1 cellular context compared by ENCODE assay signal in the genomic region with DNA sequence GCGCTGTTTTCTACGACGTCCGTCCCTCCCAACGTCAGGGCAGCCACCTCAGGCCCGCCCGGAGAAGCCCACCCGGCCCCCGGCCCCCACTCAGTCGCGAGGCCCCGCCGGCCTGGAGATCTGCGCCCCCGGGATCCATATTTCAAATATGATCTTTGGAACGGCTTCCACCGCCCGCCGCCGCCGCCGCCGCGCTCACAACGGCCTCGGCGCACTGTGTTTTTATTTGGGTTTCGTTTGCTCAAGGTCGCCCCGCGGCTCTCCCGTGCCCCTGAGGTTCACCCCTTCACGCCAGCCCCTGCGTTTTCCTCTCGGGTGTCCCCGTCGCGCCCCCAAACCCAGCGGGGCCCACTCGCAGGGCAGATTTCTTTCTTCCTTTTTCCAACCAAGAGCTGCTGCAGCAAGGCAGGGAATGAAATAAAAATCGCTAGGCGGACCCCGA.
TF ChIP-seq lines count a peak whose summit lies in the region.

No MANE protein-coding gene starts in this region.

TF ChIP-seq in HepG2, 621 proteins besides CTCF, POLR2A, EP300 and RAD21 (continued from another document and continues in another):
- TF ChIP-seq, protein P1, sequence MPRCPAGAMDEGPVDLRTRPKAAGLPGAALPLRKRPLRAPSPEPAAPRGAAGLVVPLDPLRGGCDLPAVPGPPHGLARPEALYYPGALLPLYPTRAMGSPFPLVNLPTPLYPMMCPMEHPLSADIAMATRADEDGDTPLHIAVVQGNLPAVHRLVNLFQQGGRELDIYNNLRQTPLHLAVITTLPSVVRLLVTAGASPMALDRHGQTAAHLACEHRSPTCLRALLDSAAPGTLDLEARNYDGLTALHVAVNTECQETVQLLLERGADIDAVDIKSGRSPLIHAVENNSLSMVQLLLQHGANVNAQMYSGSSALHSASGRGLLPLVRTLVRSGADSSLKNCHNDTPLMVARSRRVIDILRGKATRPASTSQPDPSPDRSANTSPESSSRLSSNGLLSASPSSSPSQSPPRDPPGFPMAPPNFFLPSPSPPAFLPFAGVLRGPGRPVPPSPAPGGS (CRISPR knock-in tag; IDR thresholded peaks at IDR 0.05) = no peak
- 0 out of 2 replicates have a peak, but pooled peaks have one; percentile 52 for TF ChIP-seq MED13 (CRISPR knock-in tag; IDR thresholded peaks at IDR 0.05)
- TF ChIP-seq SNAI1 (CRISPR knock-in tag; IDR thresholded peaks at IDR 0.05; ENCODE audit: borderline replicate concordance) = no peak
- 0 out of 2 replicates have a peak, but pooled peaks have one; percentile 24 for TF ChIP-seq DPF2 (CRISPR knock-in tag; IDR thresholded peaks at IDR 0.05; ENCODE audit: borderline replicate concordance, low read depth)
- TF ChIP-seq, protein P2, sequence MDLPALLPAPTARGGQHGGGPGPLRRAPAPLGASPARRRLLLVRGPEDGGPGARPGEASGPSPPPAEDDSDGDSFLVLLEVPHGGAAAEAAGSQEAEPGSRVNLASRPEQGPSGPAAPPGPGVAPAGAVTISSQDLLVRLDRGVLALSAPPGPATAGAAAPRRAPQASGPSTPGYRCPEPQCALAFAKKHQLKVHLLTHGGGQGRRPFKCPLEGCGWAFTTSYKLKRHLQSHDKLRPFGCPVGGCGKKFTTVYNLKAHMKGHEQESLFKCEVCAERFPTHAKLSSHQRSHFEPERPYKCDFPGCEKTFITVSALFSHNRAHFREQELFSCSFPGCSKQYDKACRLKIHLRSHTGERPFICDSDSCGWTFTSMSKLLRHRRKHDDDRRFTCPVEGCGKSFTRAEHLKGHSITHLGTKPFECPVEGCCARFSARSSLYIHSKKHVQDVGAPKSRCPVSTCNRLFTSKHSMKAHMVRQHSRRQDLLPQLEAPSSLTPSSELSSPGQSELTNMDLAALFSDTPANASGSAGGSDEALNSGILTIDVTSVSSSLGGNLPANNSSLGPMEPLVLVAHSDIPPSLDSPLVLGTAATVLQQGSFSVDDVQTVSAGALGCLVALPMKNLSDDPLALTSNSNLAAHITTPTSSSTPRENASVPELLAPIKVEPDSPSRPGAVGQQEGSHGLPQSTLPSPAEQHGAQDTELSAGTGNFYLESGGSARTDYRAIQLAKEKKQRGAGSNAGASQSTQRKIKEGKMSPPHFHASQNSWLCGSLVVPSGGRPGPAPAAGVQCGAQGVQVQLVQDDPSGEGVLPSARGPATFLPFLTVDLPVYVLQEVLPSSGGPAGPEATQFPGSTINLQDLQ (CRISPR knock-in tag; IDR thresholded peaks at IDR 0.05) = peak; percentile 99
- TF ChIP-seq ZNF431 (CRISPR knock-in tag; IDR thresholded peaks at IDR 0.05; ENCODE audit: borderline replicate concordance, low read depth) = no peak
- TF ChIP-seq, protein P3, sequence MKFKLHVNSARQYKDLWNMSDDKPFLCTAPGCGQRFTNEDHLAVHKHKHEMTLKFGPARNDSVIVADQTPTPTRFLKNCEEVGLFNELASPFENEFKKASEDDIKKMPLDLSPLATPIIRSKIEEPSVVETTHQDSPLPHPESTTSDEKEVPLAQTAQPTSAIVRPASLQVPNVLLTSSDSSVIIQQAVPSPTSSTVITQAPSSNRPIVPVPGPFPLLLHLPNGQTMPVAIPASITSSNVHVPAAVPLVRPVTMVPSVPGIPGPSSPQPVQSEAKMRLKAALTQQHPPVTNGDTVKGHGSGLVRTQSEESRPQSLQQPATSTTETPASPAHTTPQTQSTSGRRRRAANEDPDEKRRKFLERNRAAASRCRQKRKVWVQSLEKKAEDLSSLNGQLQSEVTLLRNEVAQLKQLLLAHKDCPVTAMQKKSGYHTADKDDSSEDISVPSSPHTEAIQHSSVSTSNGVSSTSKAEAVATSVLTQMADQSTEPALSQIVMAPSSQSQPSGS (CRISPR knock-in tag; IDR thresholded peaks at IDR 0.05) = no peak
- TF ChIP-seq ZNF850 (CRISPR knock-in tag; conservative IDR thresholded peaks at IDR 0.05) = no peak
- TF ChIP-seq MTF1 (CRISPR knock-in tag; IDR thresholded peaks at IDR 0.05) = no peak
- no peak for TF ChIP-seq ZNF776 (CRISPR knock-in tag; IDR thresholded peaks at IDR 0.05)
- peak; percentile 24; the same call in 1 of the 2 replicates for TF ChIP-seq RARA (CRISPR knock-in tag; IDR thresholded peaks at IDR 0.05)
- TF ChIP-seq, protein P4, sequence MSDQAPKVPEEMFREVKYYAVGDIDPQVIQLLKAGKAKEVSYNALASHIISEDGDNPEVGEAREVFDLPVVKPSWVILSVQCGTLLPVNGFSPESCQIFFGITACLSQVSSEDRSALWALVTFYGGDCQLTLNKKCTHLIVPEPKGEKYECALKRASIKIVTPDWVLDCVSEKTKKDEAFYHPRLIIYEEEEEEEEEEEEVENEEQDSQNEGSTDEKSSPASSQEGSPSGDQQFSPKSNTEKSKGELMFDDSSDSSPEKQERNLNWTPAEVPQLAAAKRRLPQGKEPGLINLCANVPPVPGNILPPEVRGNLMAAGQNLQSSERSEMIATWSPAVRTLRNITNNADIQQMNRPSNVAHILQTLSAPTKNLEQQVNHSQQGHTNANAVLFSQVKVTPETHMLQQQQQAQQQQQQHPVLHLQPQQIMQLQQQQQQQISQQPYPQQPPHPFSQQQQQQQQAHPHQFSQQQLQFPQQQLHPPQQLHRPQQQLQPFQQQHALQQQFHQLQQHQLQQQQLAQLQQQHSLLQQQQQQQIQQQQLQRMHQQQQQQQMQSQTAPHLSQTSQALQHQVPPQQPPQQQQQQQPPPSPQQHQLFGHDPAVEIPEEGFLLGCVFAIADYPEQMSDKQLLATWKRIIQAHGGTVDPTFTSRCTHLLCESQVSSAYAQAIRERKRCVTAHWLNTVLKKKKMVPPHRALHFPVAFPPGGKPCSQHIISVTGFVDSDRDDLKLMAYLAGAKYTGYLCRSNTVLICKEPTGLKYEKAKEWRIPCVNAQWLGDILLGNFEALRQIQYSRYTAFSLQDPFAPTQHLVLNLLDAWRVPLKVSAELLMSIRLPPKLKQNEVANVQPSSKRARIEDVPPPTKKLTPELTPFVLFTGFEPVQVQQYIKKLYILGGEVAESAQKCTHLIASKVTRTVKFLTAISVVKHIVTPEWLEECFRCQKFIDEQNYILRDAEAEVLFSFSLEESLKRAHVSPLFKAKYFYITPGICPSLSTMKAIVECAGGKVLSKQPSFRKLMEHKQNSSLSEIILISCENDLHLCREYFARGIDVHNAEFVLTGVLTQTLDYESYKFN (CRISPR knock-in tag; conservative IDR thresholded peaks at IDR 0.05) = peak; percentile 11; the same call in 1 of the 2 replicates
- no peak for TF ChIP-seq ADNP (CRISPR knock-in tag; IDR thresholded peaks at IDR 0.05)
- TF ChIP-seq ZFP37 (CRISPR knock-in tag; IDR thresholded peaks at IDR 0.05; ENCODE audit: borderline replicate concordance) = 0 out of 2 replicates have a peak, but pooled peaks have one; percentile 21
- no peak for TF ChIP-seq CENPX (CRISPR knock-in tag; IDR thresholded peaks at IDR 0.05)
- TF ChIP-seq REPIN1 (CRISPR knock-in tag; IDR thresholded peaks at IDR 0.05; ENCODE audit: borderline replicate concordance, low read depth) = no peak; the same call in 1 of the 2 replicates
- TF ChIP-seq, protein P5, sequence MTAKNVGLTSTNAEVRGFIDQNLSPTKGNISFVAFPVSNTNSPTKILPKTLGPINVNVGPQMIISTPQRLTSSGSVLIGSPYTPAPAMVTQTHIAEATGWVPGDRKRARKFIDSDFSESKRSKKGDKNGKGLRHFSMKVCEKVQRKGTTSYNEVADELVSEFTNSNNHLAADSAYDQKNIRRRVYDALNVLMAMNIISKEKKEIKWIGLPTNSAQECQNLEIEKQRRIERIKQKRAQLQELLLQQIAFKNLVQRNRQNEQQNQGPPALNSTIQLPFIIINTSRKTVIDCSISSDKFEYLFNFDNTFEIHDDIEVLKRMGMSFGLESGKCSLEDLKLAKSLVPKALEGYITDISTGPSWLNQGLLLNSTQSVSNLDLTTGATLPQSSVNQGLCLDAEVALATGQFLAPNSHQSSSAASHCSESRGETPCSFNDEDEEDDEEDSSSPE (CRISPR knock-in tag; IDR thresholded peaks at IDR 0.05) = no peak
- TF ChIP-seq ZNF12 (CRISPR knock-in tag; IDR thresholded peaks at IDR 0.05) = no peak
- TF ChIP-seq, protein P6, sequence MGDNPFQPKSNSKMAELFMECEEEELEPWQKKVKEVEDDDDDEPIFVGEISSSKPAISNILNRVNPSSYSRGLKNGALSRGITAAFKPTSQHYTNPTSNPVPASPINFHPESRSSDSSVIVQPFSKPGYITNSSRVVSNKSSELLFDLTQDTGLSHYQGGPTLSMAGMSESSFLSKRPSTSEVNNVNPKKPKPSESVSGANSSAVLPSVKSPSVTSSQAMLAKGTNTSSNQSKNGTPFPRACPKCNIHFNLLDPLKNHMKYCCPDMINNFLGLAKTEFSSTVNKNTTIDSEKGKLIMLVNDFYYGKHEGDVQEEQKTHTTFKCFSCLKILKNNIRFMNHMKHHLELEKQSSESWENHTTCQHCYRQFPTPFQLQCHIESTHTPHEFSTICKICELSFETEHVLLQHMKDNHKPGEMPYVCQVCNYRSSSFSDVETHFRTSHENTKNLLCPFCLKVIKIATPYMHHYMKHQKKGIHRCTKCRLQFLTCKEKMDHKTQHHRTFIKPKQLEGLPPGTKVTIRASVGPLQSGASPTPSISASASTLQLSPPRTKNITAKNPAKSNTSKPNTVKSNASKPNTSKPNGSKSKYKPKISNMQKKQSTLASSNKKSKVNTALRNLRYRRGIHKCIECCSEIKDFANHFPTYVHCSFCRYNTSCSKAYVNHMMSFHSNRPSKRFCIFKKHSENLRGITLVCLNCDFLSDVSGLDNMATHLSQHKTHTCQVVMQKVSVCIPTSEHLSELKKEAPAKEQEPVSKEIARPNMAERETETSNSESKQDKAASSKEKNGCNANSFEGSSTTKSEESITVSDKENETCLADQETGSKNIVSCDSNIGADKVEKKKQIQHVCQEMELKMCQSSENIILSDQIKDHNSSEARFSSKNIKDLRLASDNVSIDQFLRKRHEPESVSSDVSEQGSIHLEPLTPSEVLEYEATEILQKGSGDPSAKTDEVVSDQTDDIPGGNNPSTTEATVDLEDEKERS (CRISPR knock-in tag; IDR thresholded peaks at IDR 0.05) = no peak
- TF ChIP-seq POLR2AphosphoS2 (IDR thresholded peaks at IDR 0.05; ENCODE audit: low read depth, low read length) = no peak
- no peak for TF ChIP-seq ZNF143 (CRISPR knock-in tag; IDR thresholded peaks at IDR 0.05)
- TF ChIP-seq, protein P7, sequence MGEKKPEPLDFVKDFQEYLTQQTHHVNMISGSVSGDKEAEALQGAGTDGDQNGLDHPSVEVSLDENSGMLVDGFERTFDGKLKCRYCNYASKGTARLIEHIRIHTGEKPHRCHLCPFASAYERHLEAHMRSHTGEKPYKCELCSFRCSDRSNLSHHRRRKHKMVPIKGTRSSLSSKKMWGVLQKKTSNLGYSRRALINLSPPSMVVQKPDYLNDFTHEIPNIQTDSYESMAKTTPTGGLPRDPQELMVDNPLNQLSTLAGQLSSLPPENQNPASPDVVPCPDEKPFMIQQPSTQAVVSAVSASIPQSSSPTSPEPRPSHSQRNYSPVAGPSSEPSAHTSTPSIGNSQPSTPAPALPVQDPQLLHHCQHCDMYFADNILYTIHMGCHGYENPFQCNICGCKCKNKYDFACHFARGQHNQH (CRISPR knock-in tag; IDR thresholded peaks at IDR 0.05) = no peak; the same call in 1 of the 2 replicates
- TF ChIP-seq ZNF253 (CRISPR knock-in tag; IDR thresholded peaks at IDR 0.05; ENCODE audit: borderline replicate concordance) = no peak
- no peak for TF ChIP-seq TCF12 (IDR thresholded peaks at IDR 0.05)
- no peak; the same call in 1 of the 2 replicates for TF ChIP-seq TCF12 (CRISPR knock-in tag; IDR thresholded peaks at IDR 0.05)
- TF ChIP-seq, protein P8, sequence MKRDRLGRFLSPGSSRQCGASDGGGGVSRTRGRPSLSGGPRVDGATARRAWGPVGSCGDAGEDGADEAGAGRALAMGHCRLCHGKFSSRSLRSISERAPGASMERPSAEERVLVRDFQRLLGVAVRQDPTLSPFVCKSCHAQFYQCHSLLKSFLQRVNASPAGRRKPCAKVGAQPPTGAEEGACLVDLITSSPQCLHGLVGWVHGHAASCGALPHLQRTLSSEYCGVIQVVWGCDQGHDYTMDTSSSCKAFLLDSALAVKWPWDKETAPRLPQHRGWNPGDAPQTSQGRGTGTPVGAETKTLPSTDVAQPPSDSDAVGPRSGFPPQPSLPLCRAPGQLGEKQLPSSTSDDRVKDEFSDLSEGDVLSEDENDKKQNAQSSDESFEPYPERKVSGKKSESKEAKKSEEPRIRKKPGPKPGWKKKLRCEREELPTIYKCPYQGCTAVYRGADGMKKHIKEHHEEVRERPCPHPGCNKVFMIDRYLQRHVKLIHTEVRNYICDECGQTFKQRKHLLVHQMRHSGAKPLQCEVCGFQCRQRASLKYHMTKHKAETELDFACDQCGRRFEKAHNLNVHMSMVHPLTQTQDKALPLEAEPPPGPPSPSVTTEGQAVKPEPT (CRISPR knock-in tag; IDR thresholded peaks at IDR 0.05; ENCODE audit: low read depth) = no peak
- no peak for TF ChIP-seq ELF3 (CRISPR knock-in tag; IDR thresholded peaks at IDR 0.05)
- TF ChIP-seq SRSF1 (optimal IDR thresholded peaks at IDR 0.05; ENCODE audit: low read depth, low read length) = no peak
- TF ChIP-seq CBFB (CRISPR knock-in tag; IDR thresholded peaks at IDR 0.05) = no peak
- TF ChIP-seq KLF12 (CRISPR knock-in tag; IDR thresholded peaks at IDR 0.05; ENCODE audit: borderline replicate concordance) = no peak
- TF ChIP-seq HNF4A (CRISPR knock-in tag; IDR thresholded peaks at IDR 0.05) = peak; percentile 55
- TF ChIP-seq ZNF20 (CRISPR knock-in tag; IDR thresholded peaks at IDR 0.05) = no peak
- no peak for TF ChIP-seq NR2F6 (IDR thresholded peaks at IDR 0.05)
- TF ChIP-seq NR2F6 (CRISPR knock-in tag; IDR thresholded peaks at IDR 0.05) = no peak
- 0 out of 2 replicates have a peak, but pooled peaks have one; percentile 8 for TF ChIP-seq ZNF619 (CRISPR knock-in tag; IDR thresholded peaks at IDR 0.05)
- TF ChIP-seq ZNF570 (CRISPR knock-in tag; IDR thresholded peaks at IDR 0.05; ENCODE audit: borderline replicate concordance) = no peak
- TF ChIP-seq CAMTA2 (CRISPR knock-in tag; IDR thresholded peaks at IDR 0.05; ENCODE audit: borderline replicate concordance) = no peak
- TF ChIP-seq MYNN (CRISPR knock-in tag; IDR thresholded peaks at IDR 0.05; ENCODE audit: low read depth) = no peak
- TF ChIP-seq CREM (IDR thresholded peaks at IDR 0.05) = peak; percentile 21; the same call in 1 of the 2 replicates
- TF ChIP-seq CREM (CRISPR knock-in tag; IDR thresholded peaks at IDR 0.05) = no peak
- no peak for TF ChIP-seq ATF1 (CRISPR knock-in tag; IDR thresholded peaks at IDR 0.05)
- TF ChIP-seq, protein P9, sequence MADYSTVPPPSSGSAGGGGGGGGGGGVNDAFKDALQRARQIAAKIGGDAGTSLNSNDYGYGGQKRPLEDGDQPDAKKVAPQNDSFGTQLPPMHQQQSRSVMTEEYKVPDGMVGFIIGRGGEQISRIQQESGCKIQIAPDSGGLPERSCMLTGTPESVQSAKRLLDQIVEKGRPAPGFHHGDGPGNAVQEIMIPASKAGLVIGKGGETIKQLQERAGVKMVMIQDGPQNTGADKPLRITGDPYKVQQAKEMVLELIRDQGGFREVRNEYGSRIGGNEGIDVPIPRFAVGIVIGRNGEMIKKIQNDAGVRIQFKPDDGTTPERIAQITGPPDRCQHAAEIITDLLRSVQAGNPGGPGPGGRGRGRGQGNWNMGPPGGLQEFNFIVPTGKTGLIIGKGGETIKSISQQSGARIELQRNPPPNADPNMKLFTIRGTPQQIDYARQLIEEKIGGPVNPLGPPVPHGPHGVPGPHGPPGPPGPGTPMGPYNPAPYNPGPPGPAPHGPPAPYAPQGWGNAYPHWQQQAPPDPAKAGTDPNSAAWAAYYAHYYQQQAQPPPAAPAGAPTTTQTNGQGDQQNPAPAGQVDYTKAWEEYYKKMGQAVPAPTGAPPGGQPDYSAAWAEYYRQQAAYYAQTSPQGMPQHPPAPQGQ (CRISPR knock-in tag; IDR thresholded peaks at IDR 0.05; ENCODE audit: borderline replicate concordance) = no peak
- TF ChIP-seq ZNF816 (CRISPR knock-in tag; IDR thresholded peaks at IDR 0.05; ENCODE audit: borderline replicate concordance) = no peak
- peak; percentile 83; the same call in 1 of the 2 replicates for TF ChIP-seq HNRNPL (IDR thresholded peaks at IDR 0.05; ENCODE audit: low read depth, low read length)
